Comparison of ENCODE assay signal across 25 cellular contexts in the genomic region with DNA sequence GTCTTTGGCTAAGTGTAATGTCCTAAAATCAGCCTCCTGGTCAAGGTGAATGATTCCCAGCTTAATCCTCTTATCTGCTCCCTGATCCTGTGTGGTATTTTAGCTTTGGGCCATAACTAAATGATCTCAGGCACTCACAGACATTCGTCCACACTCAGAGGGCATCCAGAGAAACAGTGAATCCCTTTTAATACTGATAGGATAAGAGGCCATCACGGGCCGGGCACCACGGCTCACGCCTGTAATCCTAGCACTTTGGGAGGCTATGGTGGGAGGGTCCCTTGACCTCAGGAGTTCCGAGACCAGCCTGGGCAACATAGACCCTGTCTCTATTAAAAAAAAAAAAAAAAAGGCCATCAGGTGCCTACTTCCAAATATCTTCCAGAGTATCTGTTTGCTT. TPM values are rescaled to one million over a fixed set of nuclear protein-coding genes. Genes with fewer than 3 reads are reported as not detected.
DNase-seq lines count a peak whose midpoint lies in the region; ATAC-seq and TF ChIP-seq lines count a peak whose summit lies in the region.
"Had no signal": no experiment of that assay in that cellular context is flagged by ENCODE, and none has a peak within 500 bp of the region (broad histone marks: within the 10 kb centered on the region; RNA-seq: fewer than 3 reads in every experiment).

No MANE protein-coding gene starts in this region.

- no peaks in the 10 kb centered on the region for H3K9me3 ChIP-seq in right atrium auricular region
- no peaks in the 10 kb centered on the region for H3K9me3 ChIP-seq in vagina
- H3K9me3 ChIP-seq in SK-N-SH: no peaks in the 10 kb centered on the region
- H3K9me3 ChIP-seq: Caco-2, mucosa of descending colon had no signal

- no peak for ATAC-seq in Right ventricle myocardium inferior
- ATAC-seq in stimulated activated memory B cell treated with anti-CD40 and anti-IgM and Interleukin-4, amounts not matched to agents 10 μg/mL and 1 μg/mL and 100 μg/mL, for 72 hours: no peak
- ATAC-seq: activated CD4-positive, CD25-positive, alpha-beta regulatory T cell treated with anti-CD3 and anti-CD28 coated beads, Interleukin-2, amount 50 U/mL, for 24 hours had no signal

- H3K27ac Mint-ChIP-seq in nephron progenitor cell: peak overlapping the region; percentile 35
- H3K27ac Mint-ChIP-seq in stimulated activated memory B cell treated with anti-CD40 and anti-IgM and Interleukin-4, amounts not matched to agents 10 μg/mL and 1 μg/mL and 100 μg/mL, for 72 hours: no peak overlapping the region

- H3K4me3 ChIP-seq in right atrium auricular region: no peak overlapping the region
- peak overlapping the region in 3 of 59 donors; percentile 5 to 8 (median 7) for H3K4me3 ChIP-seq in dorsolateral prefrontal cortex
- no peak overlapping the region for H3K4me3 ChIP-seq in vagina
- H3K4me3 ChIP-seq in SK-N-SH (ENCODE audit: low read depth in 2 of 2, low read length in 1 of 2): no peak overlapping the region
- H3K4me3 ChIP-seq: GM23248, hepatocyte, mucosa of descending colon, smooth muscle cell had no signal

- CTCF ChIA-PET in SK-N-SH (lab: Yijun Ruan, JAX): interaction anchor here (1.1 to 4.2 kb wide), 2 partner anchors 12 to 472 kb away, joined by 3 to 25 read pairs; no protein-coding TSS in a partner anchor

- no peak overlapping the region for H3K4me2 ChIP-seq in SK-N-SH
- H3K4me2 ChIP-seq: hepatocyte, KMS-11, smooth muscle cell had no signal

- peaks cover 0 to 30% of the 10 kb centered on the region in 2 donors for H3K4me1 ChIP-seq in right atrium auricular region
- peaks cover 23% of the 10 kb centered on the region for H3K4me1 ChIP-seq in vagina
- H3K4me1 ChIP-seq in SK-N-SH (ENCODE audit: control insufficient read depth in 1 of 2, insufficient read depth in 2 of 2, low read depth in 1 of 2, low read length in 1 of 2): peaks cover 9 to 23% of the 10 kb centered on the region in 2 experiments; a peak in 3 of 4 replicates

- TF ChIP-seq CTCF in right atrium auricular region (IDR thresholded peaks at IDR 0.05) (no peak), dorsolateral prefrontal cortex (IDR thresholded peaks at IDR 0.05 in 54 of 56, conservative IDR thresholded peaks at IDR 0.05 in 2 of 56; ENCODE audit: low read depth in 1 of 56, partially characterized antibody in 56 of 56) (no peak), nephron progenitor cell (IDR thresholded peaks at IDR 0.05) (no peak), vagina (IDR thresholded peaks at IDR 0.05) (no peak), SK-N-SH (IDR thresholded peaks at IDR 0.05) (no peak)

- no peaks in the 10 kb centered on the region for H3K9me2 ChIP-seq in SK-N-SH

- H3K4me3 Mint-ChIP-seq in nephron progenitor cell: no peak overlapping the region
- H3K4me3 Mint-ChIP-seq in stimulated activated memory B cell treated with anti-CD40 and anti-IgM and Interleukin-4, amounts not matched to agents 10 μg/mL and 1 μg/mL and 100 μg/mL, for 72 hours: no peak overlapping the region
- H3K4me3 Mint-ChIP-seq: dendritic cell treated with granulocyte-macrophage colony-stimulating factor and Interleukin-4, amounts not matched to agents 40 ng/mL and 50 ng/mL, for 4 days; T-helper 1 cell treated with Interleukin-12 subunit alpha and Interleukin-12 subunit beta and Interleukin-4 antibody, amounts not matched to agents 30 μg/mL and 1 μg/mL, for 36 hours had no signal

- peaks cover 2% of the 10 kb centered on the region for H3K27me3 Mint-ChIP-seq in nephron progenitor cell (ENCODE audit: low read depth, poor library complexity)
- H3K27me3 Mint-ChIP-seq in stimulated activated memory B cell treated with anti-CD40 and anti-IgM and Interleukin-4, amounts not matched to agents 10 μg/mL and 1 μg/mL and 100 μg/mL, for 72 hours: no peaks in the 10 kb centered on the region
- H3K27me3 Mint-ChIP-seq: brain; dendritic cell treated with granulocyte-macrophage colony-stimulating factor and Interleukin-4, amounts not matched to agents 40 ng/mL and 50 ng/mL, for 4 days had no signal

- POLR2A ChIA-PET in SK-N-SH (lab: Yijun Ruan, JAX): no interaction called here

- no peak overlapping the region for H2AFZ ChIP-seq in SK-N-SH (ENCODE audit: low read depth)
- H2AFZ ChIP-seq: GM23248, hepatocyte, parathyroid adenoma had no signal

- intact Hi-C loops in Right ventricle myocardium inferior (cut with DNase I) (loop anchor here (10.0 kb wide), 1 partner anchor 557 kb away; a partner anchor contains a TSS), dorsolateral prefrontal cortex (cut with DNase I) (loop anchor here (10.0 kb wide), 3 partner anchors 83 to 727 kb away; a partner anchor contains a TSS), vagina (cut with DNase I) (no loop called here)

- peaks cover 37% of the 10 kb centered on the region for H3K36me3 Mint-ChIP-seq in nephron progenitor cell (ENCODE audit: low read depth)
- H3K36me3 Mint-ChIP-seq in stimulated activated memory B cell treated with anti-CD40 and anti-IgM and Interleukin-4, amounts not matched to agents 10 μg/mL and 1 μg/mL and 100 μg/mL, for 72 hours: peaks cover 27% of the 10 kb centered on the region

- no peak for TF ChIP-seq EP300 in SK-N-SH (IDR thresholded peaks at IDR 0.05; ENCODE audit: borderline replicate concordance in 1 of 2, low read depth in 1 of 2, low read length in 1 of 2)

- H3K9ac ChIP-seq in SK-N-SH: no peak overlapping the region
- H3K9ac ChIP-seq: GM23248, KMS-11, parathyroid adenoma had no signal

- H3K36me3 ChIP-seq in right atrium auricular region: peaks cover 19% of the 10 kb centered on the region
- H3K36me3 ChIP-seq in vagina: peaks cover 3 to 37% of the 10 kb centered on the region in 2 donors
- peaks cover 41 to 54% of the 10 kb centered on the region in 2 experiments for H3K36me3 ChIP-seq in SK-N-SH (replicated peaks in 1 of 2; ENCODE audit: control insufficient read depth in 1 of 2, insufficient read depth in 2 of 2, low read length in 1 of 2)

- H4K20me1 ChIP-seq in SK-N-SH (ENCODE audit: insufficient read depth): peaks cover 18% of the 10 kb centered on the region

- H3K9me3 Mint-ChIP-seq in nephron progenitor cell: no peaks in the 10 kb centered on the region
- no peaks in the 10 kb centered on the region for H3K9me3 Mint-ChIP-seq in stimulated activated memory B cell treated with anti-CD40 and anti-IgM and Interleukin-4, amounts not matched to agents 10 μg/mL and 1 μg/mL and 100 μg/mL, for 72 hours
- H3K9me3 Mint-ChIP-seq: brain; dendritic cell treated with granulocyte-macrophage colony-stimulating factor and Interleukin-4, amounts not matched to agents 40 ng/mL and 50 ng/mL, for 4 days; T-helper 1 cell treated with Interleukin-12 subunit alpha and Interleukin-12 subunit beta and Interleukin-4 antibody, amounts not matched to agents 30 μg/mL and 1 μg/mL, for 36 hours had no signal

- H3K27me3 ChIP-seq in right atrium auricular region: no peaks in the 10 kb centered on the region
- H3K27me3 ChIP-seq in dorsolateral prefrontal cortex: no peaks in the 10 kb centered on the region
- H3K27me3 ChIP-seq in vagina: no peaks in the 10 kb centered on the region
- H3K27me3 ChIP-seq in SK-N-SH (ENCODE audit: insufficient read depth): no peaks in the 10 kb centered on the region
- H3K27me3 ChIP-seq: hepatocyte had no signal

- H3K4me1 Mint-ChIP-seq in nephron progenitor cell: peaks cover 14% of the 10 kb centered on the region
- H3K4me1 Mint-ChIP-seq in stimulated activated memory B cell treated with anti-CD40 and anti-IgM and Interleukin-4, amounts not matched to agents 10 μg/mL and 1 μg/mL and 100 μg/mL, for 72 hours: peaks cover 32% of the 10 kb centered on the region

- no peak for TF ChIP-seq RAD21 in SK-N-SH (IDR thresholded peaks at IDR 0.05; ENCODE audit: low read length)

- no peak for TF ChIP-seq POLR2A in vagina (IDR thresholded peaks at IDR 0.05)

- 76% methylated on average over 6 of the region's 6 CpGs for WGBS in SK-N-SH (ENCODE audit: low lambda C conversion rate)

- DNase-seq in right atrium auricular region (ENCODE audit: low spot score): peak; percentile 26
- DNase-seq in Right ventricle myocardium inferior (ENCODE audit: missing footprints): no peak
- no peak for DNase-seq in dorsolateral prefrontal cortex
- no peak for DNase-seq in nephron progenitor cell
- no peak for DNase-seq in vagina (ENCODE audit: extremely low spot score in 2 of 2)
- DNase-seq in SK-N-SH: no peak
- no peak for DNase-seq in DMS 273 (lab: John Stamatoyannopoulos, UW; ENCODE audit: unreplicated experiment)
- DNase-seq: activated CD8-positive, alpha-beta memory T cell treated with anti-CD3 and anti-CD28 coated beads, Interleukin-2, amount 50 U/mL, for 4 hours; Caco-2; GM23248; NCI-H1417 treated with DMSO at 0.1 percent for 48 hours had no signal

- H3K27ac ChIP-seq in right atrium auricular region (peak overlapping the region in 1 of 2 donors; percentile 40), dorsolateral prefrontal cortex (peak overlapping the region in 48 of 59 donors; percentile 1 to 91 (median 61)), vagina (peak overlapping the region; percentile 36), SK-N-SH (ENCODE audit: low read depth in 2 of 2, low read length in 1 of 2) (no peak overlapping the region; a peak in 1 of 4 replicates)
- H3K27ac ChIP-seq: GM23248, hepatocyte, KMS-11, parathyroid adenoma, RWPE1 had no signal

- H3K79me2 ChIP-seq in SK-N-SH (ENCODE audit: insufficient read depth): peaks cover 72% of the 10 kb centered on the region
- H3K79me2 ChIP-seq: parathyroid adenoma had no signal

- H3F3A ChIP-seq in SK-N-SH (replicated peaks; ENCODE audit: insufficient read depth): peaks cover 29% of the 10 kb centered on the region

TF ChIP-seq in SK-N-SH, 30 proteins besides CTCF, POLR2A, EP300 and RAD21 (continues in another document):
- TF ChIP-seq RXRA (IDR thresholded peaks at IDR 0.05; ENCODE audit: borderline replicate concordance, low read depth) (no peak), YY1 (IDR thresholded peaks at IDR 0.05; ENCODE audit: low read depth) (no peak), NRF1 (IDR thresholded peaks at IDR 0.05; ENCODE audit: low read depth, low read length) (no peak)

RNA-seq across cellular contexts. Expression of a gene that starts 6.3 kb away (rescaled TPM):
- 10 to 100 TPM in 1 of 2 donors, 1 to 10 TPM in 1; 9.9 to 11.2 TPM for total RNA-seq in right atrium auricular region
- total RNA-seq in Right ventricle myocardium inferior: 8.7 TPM
- 10 to 100 TPM in 119 of 120 experiments, 1 to 10 TPM in 1; 9.1 to 30.1 (median 17.4) TPM for total RNA-seq in dorsolateral prefrontal cortex
- 17.7 TPM for total RNA-seq in vagina
- 11.9 and 12.1 TPM in 2 replicates for polyA plus RNA-seq in SK-N-SH (2012; rRNA removed)
- 14.4 and 17.7 TPM in 2 replicates for polyA plus RNA-seq in SK-N-SH (2012; cell fraction: cytosol; rRNA removed)
- 6.3 and 8.1 TPM in 2 replicates for polyA plus RNA-seq in SK-N-SH (2012; cell fraction: nucleus; rRNA removed)

RNA-seq across cellular contexts. Expression of a gene that starts 22.1 kb away (rescaled TPM):
- total RNA-seq in right atrium auricular region: not detected
- not detected for total RNA-seq in Right ventricle myocardium inferior
- total RNA-seq in dorsolateral prefrontal cortex: not detected
- total RNA-seq in vagina: not detected
- polyA plus RNA-seq in SK-N-SH (2012; rRNA removed): not detected in 2 replicates
- polyA plus RNA-seq in SK-N-SH (2012; cell fraction: cytosol; rRNA removed): not detected in 2 replicates
- not detected in 2 replicates for polyA plus RNA-seq in SK-N-SH (2012; cell fraction: nucleus; rRNA removed)
- total RNA-seq: Caco-2, G401, GM23248, hepatocyte, kidney, mucosa of descending colon, smooth muscle cell had no signal
- polyA plus RNA-seq: AG04450, GM23248, hepatocyte, smooth muscle cell had no signal

RNA-seq across cellular contexts. Expression of a gene that starts 33.3 kb away (rescaled TPM):
- total RNA-seq in right atrium auricular region: not detected
- total RNA-seq in Right ventricle myocardium inferior: not detected
- not detected for total RNA-seq in dorsolateral prefrontal cortex
- total RNA-seq in vagina: not detected
- not detected in 2 replicates for polyA plus RNA-seq in SK-N-SH (2012; rRNA removed)
- not detected in 2 replicates for polyA plus RNA-seq in SK-N-SH (2012; cell fraction: cytosol; rRNA removed)
- not detected in 2 replicates for polyA plus RNA-seq in SK-N-SH (2012; cell fraction: nucleus; rRNA removed)
- total RNA-seq: Caco-2, G401, GM23248, hepatocyte, kidney, mucosa of descending colon, smooth muscle cell had no signal
- polyA plus RNA-seq: AG04450, GM23248, hepatocyte, smooth muscle cell had no signal

Comparison
In these comparisons a context has a peak if more than half of its experiments do, and no peak if none do; other contexts are left out.
1. H3K27ac ChIP-seq: peak in dorsolateral prefrontal cortex (48 of 59) and vagina (single experiment); none in SK-N-SH (0 of 2).